ENCODE assay signal across 22 cellular contexts in the genomic region with DNA sequence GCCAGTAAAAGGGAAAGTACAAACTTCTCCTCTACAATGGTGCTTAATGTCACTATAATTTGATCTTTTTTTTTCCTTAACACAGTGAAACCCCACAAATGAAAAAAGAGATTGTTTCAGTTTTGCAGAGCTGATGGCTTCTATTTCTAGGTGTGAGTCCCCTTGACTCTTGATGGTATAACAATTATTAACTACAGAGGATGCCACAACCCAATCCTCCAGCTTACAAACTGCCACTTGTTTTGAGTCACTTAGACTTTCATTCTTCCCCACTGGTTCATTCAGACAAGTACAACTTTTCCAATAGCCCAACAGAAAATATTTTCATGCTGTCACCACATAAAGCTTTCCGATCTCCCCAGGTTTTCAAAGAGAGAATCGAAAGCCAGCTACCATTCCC.
DNase-seq lines count a peak whose midpoint lies in the region; ATAC-seq and TF ChIP-seq lines count a peak whose summit lies in the region.
"Had no signal": no experiment of that assay in that cellular context is flagged by ENCODE, and none has a peak within 500 bp of the region (broad histone marks: within the 10 kb centered on the region; RNA-seq: fewer than 3 reads in every experiment).

No MANE protein-coding gene starts in this region.

- no peak overlapping the region for H3K27ac ChIP-seq in ovary
- H3K27ac ChIP-seq in adrenal gland = no peak overlapping the region
- H3K27ac ChIP-seq: KMS-11 had no signal

- H3K4me3 ChIP-seq in ovary (no peak overlapping the region), adrenal gland (no peak overlapping the region)
- H3K4me3 ChIP-seq: GM23338 had no signal

- H3K36me3 ChIP-seq in ovary (no peaks in the 10 kb centered on the region), adrenal gland (replicated peaks in 1 of 2) (no peaks in the 10 kb centered on the region)

- peaks cover 20% of the 10 kb centered on the region for H3K4me1 Mint-ChIP-seq in nephron progenitor cell
- H3K4me1 Mint-ChIP-seq: B cell had no signal

- TF ChIP-seq POLR2A in ovary (IDR thresholded peaks at IDR 0.05) (no peak), adrenal gland (IDR thresholded peaks at IDR 0.05) (no peak)

- TF ChIP-seq CTCF in nephron progenitor cell (IDR thresholded peaks at IDR 0.05) = no peak
- no peak for TF ChIP-seq CTCF in ovary (IDR thresholded peaks at IDR 0.05)
- TF ChIP-seq CTCF in adrenal gland (IDR thresholded peaks at IDR 0.05) = no peak

- H3K27me3 ChIP-seq in ovary (no peaks in the 10 kb centered on the region), adrenal gland (no peaks in the 10 kb centered on the region)

- intact Hi-C loops in ovary (cut with DNase I) = no loop called here
- intact Hi-C loops in adrenal gland (cut with DNase I) = no loop called here

- peaks cover 5% of the 10 kb centered on the region for H3K36me3 Mint-ChIP-seq in nephron progenitor cell (ENCODE audit: low read depth)

- no peak for TF ChIP-seq EP300 in ovary (IDR thresholded peaks at IDR 0.05)

- DNase-seq in nephron progenitor cell (no peak), ovary (no peak), adrenal gland (no peak), NCI-H187 treated with DMSO at 0.1 percent for 48 hours (lab: John Stamatoyannopoulos, UW) (no peak)
- DNase-seq: Calu3; CD4-positive, alpha-beta T cell; DND-41; GF-D8; NCI-H1105; NCI-H187; NCI-H446; Right ventricle myocardium superior; SK-N-SH; T-helper 1 cell had no signal

- peaks cover 48% of the 10 kb centered on the region for H3K9me3 Mint-ChIP-seq in nephron progenitor cell

- H3K27ac Mint-ChIP-seq in nephron progenitor cell = peak overlapping the region; percentile 30
- H3K27ac Mint-ChIP-seq: B cell; CD4-positive, alpha-beta T cell; GM23338 had no signal

- no peak overlapping the region for H3K4me3 Mint-ChIP-seq in nephron progenitor cell
- H3K4me3 Mint-ChIP-seq: B cell; CD4-positive, alpha-beta T cell; GM23338 had no signal

- no peaks in the 10 kb centered on the region for H3K27me3 Mint-ChIP-seq in nephron progenitor cell (ENCODE audit: low read depth, poor library complexity)
- H3K27me3 Mint-ChIP-seq: B cell; CD4-positive, alpha-beta T cell had no signal

- no peaks in the 10 kb centered on the region for H3K9me3 ChIP-seq in ovary
- no peaks in the 10 kb centered on the region for H3K9me3 ChIP-seq in adrenal gland (replicated peaks in 1 of 3)
- H3K9me3 ChIP-seq: SK-N-SH had no signal

- ATAC-seq in GM18907 (IDR thresholded peaks at IDR 0.05; ENCODE audit: unreplicated experiment) (peak; percentile 88), GM21786 (IDR thresholded peaks at IDR 0.05; ENCODE audit: unreplicated experiment) (peak; percentile 47), HG03175 (IDR thresholded peaks at IDR 0.05; ENCODE audit: unreplicated experiment) (peak; percentile 86), GM18868 (IDR thresholded peaks at IDR 0.05; ENCODE audit: unreplicated experiment) (no peak)
- ATAC-seq: GM23338, HepG2 had no signal

- no peaks in the 10 kb centered on the region for H3K4me1 ChIP-seq in ovary (ENCODE audit: insufficient read depth)
- H3K4me1 ChIP-seq in adrenal gland (replicated peaks in 1 of 2) = no peaks in the 10 kb centered on the region

- 95 to 98% (median 97%) methylated on average over 2 of the region's 2 CpGs for WGBS in ovary, 3 donors
- WGBS in adrenal gland, 4 donors = 91 to 98% (median 96%) methylated on average over 2 of the region's 2 CpGs
